18 cellular contexts compared by ENCODE assay signal in the genomic region with DNA sequence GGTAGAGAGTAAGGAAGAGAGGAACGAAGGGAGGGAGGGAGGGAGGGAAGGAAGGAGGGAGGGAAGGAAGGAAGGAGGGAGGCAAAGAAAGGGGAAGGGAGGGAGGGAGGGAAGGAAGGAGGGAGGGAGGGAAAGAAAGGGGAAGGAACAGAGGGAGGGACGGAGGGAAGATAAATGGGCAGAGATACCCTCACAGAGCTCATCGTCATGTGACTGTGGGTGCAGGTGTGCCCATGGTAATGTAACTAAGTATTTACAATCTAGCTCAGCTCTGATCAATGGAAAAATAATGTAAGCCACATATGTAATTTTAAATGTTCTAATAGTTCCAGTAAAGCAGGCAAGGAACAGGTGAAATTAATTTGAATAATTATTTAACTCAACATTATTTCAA. TPM values are rescaled to one million over a fixed set of nuclear protein-coding genes. Genes with fewer than 3 reads are reported as not detected.
DNase-seq lines count a peak whose midpoint lies in the region; ATAC-seq and TF ChIP-seq lines count a peak whose summit lies in the region.
"Had no signal": no experiment of that assay in that cellular context is flagged by ENCODE, and none has a peak within 500 bp of the region (broad histone marks: within the 10 kb centered on the region; RNA-seq: fewer than 3 reads in every experiment).

No MANE protein-coding gene starts in this region.

- H3K27ac Mint-ChIP-seq in T-helper 2 cell treated with Interferon-gamma antibody and Interleukin-4, amounts not matched to agents 5 μg/mL and 100 μg/mL, for 36 hours: peak overlapping the region; percentile 83
- no peak overlapping the region for H3K27ac Mint-ChIP-seq in activated naive CD8-positive, alpha-beta T cell treated with anti-CD3 and anti-CD28 coated beads, Interleukin-2, amount 10 ng/mL, durations not matched to agents 7 days and 5 days
- H3K27ac Mint-ChIP-seq in natural killer cell treated with Interleukin-12 subunit alpha and Interleukin-12 subunit beta and Interleukin-15 and Interleukin-18, amount 100 ng/mL, for 72 hours: peak overlapping the region; percentile 96 to 97

- H3K27me3 ChIP-seq in KMS-11 (ENCODE audit: insufficient read depth, low read depth): no peaks in the 10 kb centered on the region
- H3K27me3 ChIP-seq: tibial nerve had no signal

- peak overlapping the region; percentile 97 for H3K27ac ChIP-seq in KMS-11

- H3K4me2 ChIP-seq in KMS-11: peak overlapping the region; percentile 94

- peaks cover 18% of the 10 kb centered on the region for H3K36me3 Mint-ChIP-seq in T-helper 2 cell treated with Interferon-gamma antibody and Interleukin-4, amounts not matched to agents 5 μg/mL and 100 μg/mL, for 36 hours (ENCODE audit: low read depth)
- H3K36me3 Mint-ChIP-seq in activated naive CD8-positive, alpha-beta T cell treated with anti-CD3 and anti-CD28 coated beads, Interleukin-2, amount 10 ng/mL, durations not matched to agents 7 days and 5 days: peaks cover 19% of the 10 kb centered on the region
- no peaks in the 10 kb centered on the region for H3K36me3 Mint-ChIP-seq in natural killer cell treated with Interleukin-12 subunit alpha and Interleukin-12 subunit beta and Interleukin-15 and Interleukin-18, amount 100 ng/mL, for 72 hours

- DNase-seq in T-helper 2 cell treated with Interferon-gamma antibody and Interleukin-4, amounts not matched to agents 5 μg/mL and 100 μg/mL, for 36 hours (ENCODE audit: low spot score): no peak
- DNase-seq in T-helper 2 cell (no peak), Kasumi-1 (lab: John Stamatoyannopoulos, UW) (no peak), GM13977 (ENCODE audit: low spot score) (no peak)
- no peak for DNase-seq in activated naive CD8-positive, alpha-beta T cell treated with anti-CD3 and anti-CD28 coated beads, Interleukin-2, amount 10 ng/mL, durations not matched to agents 7 days and 5 days
- DNase-seq in natural killer cell treated with Interleukin-12 subunit alpha and Interleukin-12 subunit beta and Interleukin-15 and Interleukin-18, amount 100 ng/mL, for 72 hours (ENCODE audit: low spot score): no peak
- no peak for DNase-seq in stimulated activated CD4-positive, alpha-beta T cell treated with anti-CD3 and anti-CD28 coated beads, Interleukin-2, amount 100 ng/mL, for 48 hours
- DNase-seq: 8988T; activated CD4-positive, alpha-beta T cell treated with anti-CD3 and anti-CD28 coated beads for 1 hour; activated T-cell treated with anti-CD3 and anti-CD28 coated beads, Interleukin-2, amount 50 U/mL, for 72 hours; amniotic stem cell; NCI-H2171; NCI-H82; T-helper 9 cell had no signal

- no peaks in the 10 kb centered on the region for H3K79me2 ChIP-seq in KMS-11 (ENCODE audit: insufficient read depth, low read depth)

- peak overlapping the region; percentile 53 for H3K4me3 Mint-ChIP-seq in T-helper 2 cell treated with Interferon-gamma antibody and Interleukin-4, amounts not matched to agents 5 μg/mL and 100 μg/mL, for 36 hours
- peak overlapping the region; percentile 52 for H3K4me3 Mint-ChIP-seq in activated naive CD8-positive, alpha-beta T cell treated with anti-CD3 and anti-CD28 coated beads, Interleukin-2, amount 10 ng/mL, durations not matched to agents 7 days and 5 days
- H3K4me3 Mint-ChIP-seq in natural killer cell treated with Interleukin-12 subunit alpha and Interleukin-12 subunit beta and Interleukin-15 and Interleukin-18, amount 100 ng/mL, for 72 hours: peak overlapping the region; percentile 95

- TF ChIP-seq CTCF in KMS-11 (conservative IDR thresholded peaks at IDR 0.05; ENCODE audit: low read depth, low read length) (no peak), GM13977 (IDR thresholded peaks at IDR 0.05; ENCODE audit: extremely low read depth, insufficient read depth, missing control alignments) (no peak)

- no peaks in the 10 kb centered on the region for H3K27me3 Mint-ChIP-seq in T-helper 2 cell treated with Interferon-gamma antibody and Interleukin-4, amounts not matched to agents 5 μg/mL and 100 μg/mL, for 36 hours (ENCODE audit: low read depth)
- no peaks in the 10 kb centered on the region for H3K27me3 Mint-ChIP-seq in activated naive CD8-positive, alpha-beta T cell treated with anti-CD3 and anti-CD28 coated beads, Interleukin-2, amount 10 ng/mL, durations not matched to agents 7 days and 5 days
- H3K27me3 Mint-ChIP-seq in natural killer cell treated with Interleukin-12 subunit alpha and Interleukin-12 subunit beta and Interleukin-15 and Interleukin-18, amount 100 ng/mL, for 72 hours: no peaks in the 10 kb centered on the region

- H3K4me3 ChIP-seq in KMS-11 (IDR thresholded peaks at IDR 0.05; ENCODE audit: insufficient read depth, low read depth, low read length): no peak overlapping the region
- H3K4me3 ChIP-seq: skin epidermis, tibial nerve had no signal

- H3K4me1 Mint-ChIP-seq in T-helper 2 cell treated with Interferon-gamma antibody and Interleukin-4, amounts not matched to agents 5 μg/mL and 100 μg/mL, for 36 hours (ENCODE audit: low read depth): peaks cover 68% of the 10 kb centered on the region
- peaks cover 62% of the 10 kb centered on the region for H3K4me1 Mint-ChIP-seq in activated naive CD8-positive, alpha-beta T cell treated with anti-CD3 and anti-CD28 coated beads, Interleukin-2, amount 10 ng/mL, durations not matched to agents 7 days and 5 days
- peaks cover 75 to 82% of the 10 kb centered on the region in 2 donors for H3K4me1 Mint-ChIP-seq in natural killer cell treated with Interleukin-12 subunit alpha and Interleukin-12 subunit beta and Interleukin-15 and Interleukin-18, amount 100 ng/mL, for 72 hours (ENCODE audit: low read depth in 2 of 2)

- no peaks in the 10 kb centered on the region for H3K9me3 Mint-ChIP-seq in T-helper 2 cell treated with Interferon-gamma antibody and Interleukin-4, amounts not matched to agents 5 μg/mL and 100 μg/mL, for 36 hours
- H3K9me3 Mint-ChIP-seq in activated naive CD8-positive, alpha-beta T cell treated with anti-CD3 and anti-CD28 coated beads, Interleukin-2, amount 10 ng/mL, durations not matched to agents 7 days and 5 days: no peaks in the 10 kb centered on the region
- no peaks in the 10 kb centered on the region for H3K9me3 Mint-ChIP-seq in natural killer cell treated with Interleukin-12 subunit alpha and Interleukin-12 subunit beta and Interleukin-15 and Interleukin-18, amount 100 ng/mL, for 72 hours
- H3K9me3 Mint-ChIP-seq: activated T-cell treated with anti-CD3 and anti-CD28 coated beads, Interleukin-2, amount 50 U/mL, for 72 hours had no signal

- no peak for ATAC-seq in activated naive CD8-positive, alpha-beta T cell treated with anti-CD3 and anti-CD28 coated beads, Interleukin-2, amount 10 ng/mL, durations not matched to agents 7 days and 5 days (ENCODE audit: low read depth)
- no peak for ATAC-seq in natural killer cell treated with Interleukin-12 subunit alpha and Interleukin-12 subunit beta and Interleukin-15 and Interleukin-18, amount 100 ng/mL, for 72 hours
- ATAC-seq: left lobe of liver had no signal

- H3K36me3 ChIP-seq in KMS-11 (ENCODE audit: insufficient read depth): no peaks in the 10 kb centered on the region
- H3K36me3 ChIP-seq: tibial nerve had no signal

- peak overlapping the region; percentile 78 for H3K9ac ChIP-seq in KMS-11

- H4K20me1 ChIP-seq in KMS-11 (ENCODE audit: insufficient read depth): no peaks in the 10 kb centered on the region

- in situ Hi-C loops in GM13977 (cut with MboI; ENCODE audit: low pct_unique_long_range_greater_than_20kb, low sequenced_read_pairs, unreplicated experiment): no loop called here

- peaks cover 76% of the 10 kb centered on the region for H3K4me1 ChIP-seq in KMS-11 (ENCODE audit: low read depth, poor library complexity, severe bottlenecking)

- no peak overlapping the region for H2AFZ ChIP-seq in KMS-11 (ENCODE audit: low read depth)

- POLR2A ChIA-PET in activated naive CD8-positive, alpha-beta T cell treated with anti-CD3 and anti-CD28 coated beads, Interleukin-2, amount 10 ng/mL, durations not matched to agents 7 days and 5 days (lab: Charles Lee): interaction anchor here (1.3 to 2.3 kb wide), 2 partner anchors 65 to 66 kb away, joined by 3 to 7 read pairs; a partner anchor contains a TSS

RNA-seq across cellular contexts. Expression of a gene that starts 54.7 kb away (rescaled TPM):
- 10 to 100 TPM; 14.4 to 15.4 TPM for total RNA-seq in activated naive CD8-positive, alpha-beta T cell treated with anti-CD3 and anti-CD28 coated beads, Interleukin-2, amount 10 ng/mL, durations not matched to agents 7 days and 5 days
- total RNA-seq in natural killer cell treated with Interleukin-12 subunit alpha and Interleukin-12 subunit beta and Interleukin-15 and Interleukin-18, amount 100 ng/mL, for 72 hours: 10 to 100 TPM in 1 of 2 donors, 1 to 10 TPM in 1; 8.1 to 25.0 TPM
